1 cellular context compared by ENCODE assay signal in the genomic region with DNA sequence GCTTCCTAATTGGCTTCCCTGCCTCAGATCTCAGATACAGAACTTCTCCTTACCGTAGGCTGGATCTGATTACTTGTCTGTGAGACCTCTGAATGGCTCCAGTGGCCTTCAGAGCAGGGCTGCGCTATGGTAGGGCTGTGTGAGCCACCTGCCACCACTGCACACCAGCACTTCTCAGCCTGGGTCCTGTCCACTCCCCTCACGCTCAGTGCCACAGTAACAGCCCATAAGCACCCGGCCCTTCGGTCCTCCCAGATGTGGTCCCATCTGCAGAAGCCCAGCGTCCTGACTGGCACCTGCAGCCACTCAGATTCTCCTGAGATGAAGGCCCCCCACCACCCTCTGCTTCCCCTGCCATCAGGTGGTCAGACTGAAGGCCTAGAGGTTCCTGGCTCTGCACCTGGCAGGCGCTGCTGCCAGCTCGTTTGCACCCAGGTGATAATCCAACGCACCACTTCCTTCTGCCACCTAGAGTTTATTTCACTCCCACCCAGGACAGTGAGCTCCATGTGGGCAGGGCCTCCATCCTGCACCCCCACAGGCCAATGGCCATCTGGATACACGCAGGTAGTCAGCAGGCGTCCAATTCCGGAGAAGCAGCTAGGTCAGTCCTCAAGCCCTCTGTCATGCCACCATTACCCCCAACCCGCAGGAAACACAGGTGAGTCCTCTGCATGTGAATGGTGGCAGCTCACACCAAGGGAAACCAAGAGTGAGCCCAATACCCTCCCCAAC.
TF ChIP-seq lines count a peak whose summit lies in the region.

No MANE protein-coding gene starts in this region.

TF ChIP-seq in endothelial cell of umbilical vein, 7 proteins besides CTCF, POLR2A, EP300 and RAD21:
- TF ChIP-seq EZH2 (IDR thresholded peaks at IDR 0.05; ENCODE audit: borderline replicate concordance, low read depth, low read length, severe bottlenecking) (no peak), POLR2AphosphoS5 (IDR thresholded peaks at IDR 0.05; ENCODE audit: insufficient read depth, low read depth, low read length) (peak; percentile 31)
TF ChIP-seq in endothelial cell of umbilical vein: peak in this region for 1.
